Comparison of ENCODE assay signal across 1 cellular context in genomic region chr4:184437988-184438774, GRCh38.
TF ChIP-seq lines count a peak whose summit lies in the region.

No MANE protein-coding gene starts in this region.

TF ChIP-seq in GM23338, 12 proteins besides CTCF, POLR2A, EP300 and RAD21 (continued from another document):
- TF ChIP-seq REST (IDR thresholded peaks at IDR 0.05; ENCODE audit: unreplicated experiment) (no peak), STAT1 (IDR thresholded peaks at IDR 0.05; ENCODE audit: unreplicated experiment) (no peak), POLR2AphosphoS5 (IDR thresholded peaks at IDR 0.05; ENCODE audit: low read depth) (no peak), ZNF331 (CRISPR knock-in tag; IDR thresholded peaks at IDR 0.05; ENCODE audit: low read depth) (no peak), JUNB (IDR thresholded peaks at IDR 0.05; ENCODE audit: unreplicated experiment) (no peak), ZNF114 (CRISPR knock-in tag; IDR thresholded peaks at IDR 0.05) (no peak)
